19 cellular contexts compared by ENCODE assay signal in genomic region chr17:36683387-36683786, GRCh38.
DNase-seq lines count a peak whose midpoint lies in the region; ATAC-seq and TF ChIP-seq lines count a peak whose summit lies in the region.
"Had no signal": no experiment of that assay in that cellular context is flagged by ENCODE, and none has a peak within 500 bp of the region (broad histone marks: within the 10 kb centered on the region; RNA-seq: fewer than 3 reads in every experiment).

No MANE protein-coding gene starts in this region.

- TF ChIP-seq CTCF in GM23338 (conservative IDR thresholded peaks at IDR 0.05; ENCODE audit: low read depth in 2 of 2) (no peak), chondrocyte (IDR thresholded peaks at IDR 0.05) (no peak)

- H3K27me3 Mint-ChIP-seq in GM23338 (ENCODE audit: insufficient read depth, low read depth, poor library complexity) (peaks cover 3% of the 10 kb centered on the region), chondrocyte (ENCODE audit: low read depth) (peaks cover 66% of the 10 kb centered on the region)

- DNase-seq in NCI-H146 (lab: John Stamatoyannopoulos, UW) = peak; percentile 79
- DNase-seq in NCI-H146 treated with DMSO at 0.1 percent for 48 hours (lab: John Stamatoyannopoulos, UW; ENCODE audit: unreplicated experiment) = no peak
- no peak for DNase-seq in GM23338 (ENCODE audit: low spot score)
- peak; percentile 27 for DNase-seq in chondrocyte (ENCODE audit: low spot score)
- peak; percentile 51 for DNase-seq in iPS-NIHi7 (ENCODE audit: extremely low spot score)
- DNase-seq in NCI-H1417 (lab: John Stamatoyannopoulos, UW) = no peak
- DNase-seq in NCI-H2196 (lab: John Stamatoyannopoulos, UW; ENCODE audit: unreplicated experiment) = no peak
- no peak for DNase-seq in stimulated activated naive CD4-positive, alpha-beta T cell (lab: John Stamatoyannopoulos, UW)
- DNase-seq: Caco-2; CD4-positive, CD25-positive, alpha-beta regulatory T cell; CD8-positive, alpha-beta T cell; DMS153; DND-41; GM23248; HCEC 1CT had no signal

- no peak overlapping the region for H2AFZ ChIP-seq in GM23338
- H2AFZ ChIP-seq: GM23248 had no signal

- H3F3A ChIP-seq in GM23338 (replicated peaks; ENCODE audit: low read depth) = no peaks in the 10 kb centered on the region

- peaks cover 18% of the 10 kb centered on the region for H3K4me1 ChIP-seq in GM23338 (ENCODE audit: insufficient read depth)
- H3K4me1 ChIP-seq: Caco-2 had no signal

- no peaks in the 10 kb centered on the region for H3K27me3 ChIP-seq in GM23338 (ENCODE audit: insufficient read depth)
- H3K27me3 ChIP-seq: BLaER1 had no signal

- H3K4me2 ChIP-seq in GM23338 = no peak overlapping the region
- H3K4me2 ChIP-seq: BLaER1 had no signal

- no peak overlapping the region for H3K4me3 Mint-ChIP-seq in GM23338
- H3K4me3 Mint-ChIP-seq in chondrocyte (ENCODE audit: unreplicated experiment) = no peak overlapping the region
- H3K4me3 Mint-ChIP-seq: B cell; CD4-positive, CD25-positive, alpha-beta regulatory T cell; CD8-positive, alpha-beta T cell had no signal

- H3K4me1 Mint-ChIP-seq in GM23338 (peaks cover 46% of the 10 kb centered on the region), chondrocyte (ENCODE audit: low read depth) (no peaks in the 10 kb centered on the region)
- H3K4me1 Mint-ChIP-seq: B cell; CD4-positive, CD25-positive, alpha-beta regulatory T cell had no signal

- ATAC-seq in GM23338 = peak; percentile 13; the same call in 2 of the 3 replicates
- ATAC-seq: CD8-positive, alpha-beta T cell had no signal

- H3K36me3 ChIP-seq in GM23338 (ENCODE audit: insufficient read depth) = no peaks in the 10 kb centered on the region
- H3K36me3 ChIP-seq: BLaER1 had no signal

- H3K27ac Mint-ChIP-seq in GM23338 = no peak overlapping the region
- no peak overlapping the region for H3K27ac Mint-ChIP-seq in chondrocyte (ENCODE audit: unreplicated experiment)
- H3K27ac Mint-ChIP-seq: B cell; CD4-positive, CD25-positive, alpha-beta regulatory T cell; CD8-positive, alpha-beta T cell had no signal

- no peaks in the 10 kb centered on the region for H3K79me2 ChIP-seq in GM23338 (replicated peaks; ENCODE audit: insufficient read depth)

- H3K36me3 Mint-ChIP-seq in GM23338 (ENCODE audit: low read depth) (no peaks in the 10 kb centered on the region), chondrocyte (ENCODE audit: low read depth) (peaks cover 2% of the 10 kb centered on the region)
- H3K36me3 Mint-ChIP-seq: CD8-positive, alpha-beta T cell had no signal

- no peaks in the 10 kb centered on the region for H4K20me1 ChIP-seq in GM23338 (replicated peaks; ENCODE audit: insufficient read depth)
- H4K20me1 ChIP-seq: BLaER1 had no signal

- no peak overlapping the region for H3K4me3 ChIP-seq in GM23338
- H3K4me3 ChIP-seq: BLaER1, GM23248 had no signal

- no peak overlapping the region for H3K27ac ChIP-seq in GM23338 (ENCODE audit: low read depth)
- H3K27ac ChIP-seq: 22Rv1, BLaER1, C4-2B, GM23248 had no signal

- H3K9me3 Mint-ChIP-seq in GM23338 (no peaks in the 10 kb centered on the region), chondrocyte (ENCODE audit: low read depth) (no peaks in the 10 kb centered on the region)
- H3K9me3 Mint-ChIP-seq: CD4-positive, CD25-positive, alpha-beta regulatory T cell; CD8-positive, alpha-beta T cell had no signal

- no peaks in the 10 kb centered on the region for H3K9me2 ChIP-seq in GM23338 (ENCODE audit: insufficient read depth)

TF ChIP-seq in GM23338, 12 proteins besides CTCF, POLR2A, EP300 and RAD21:
- TF ChIP-seq JUNB (IDR thresholded peaks at IDR 0.05; ENCODE audit: unreplicated experiment) (no peak), NANOG (IDR thresholded peaks at IDR 0.05; ENCODE audit: borderline replicate concordance) (no peak), EZH2 (IDR thresholded peaks at IDR 0.05; ENCODE audit: low read depth, unreplicated experiment) (no peak), EZH2phosphoT487 (IDR thresholded peaks at IDR 0.05; ENCODE audit: unreplicated experiment) (no peak), STAT1 (IDR thresholded peaks at IDR 0.05; ENCODE audit: unreplicated experiment) (no peak), ZNF331 (CRISPR knock-in tag; IDR thresholded peaks at IDR 0.05; ENCODE audit: low read depth) (no peak)

Comparison
In these comparisons a context has a peak if more than half of its experiments do, and no peak if none do; other contexts are left out.
1. DNase-seq: peak in NCI-H146 (single experiment), chondrocyte (single experiment) and iPS-NIHi7 (single experiment); none in NCI-H146 treated with DMSO at 0.1 percent for 48 hours (single experiment), GM23338 (single experiment), NCI-H1417 (0 of 3), NCI-H2196 (single experiment) and stimulated activated naive CD4-positive, alpha-beta T cell (0 of 6).